ENCODE assay signal across 21 cellular contexts in the genomic region with DNA sequence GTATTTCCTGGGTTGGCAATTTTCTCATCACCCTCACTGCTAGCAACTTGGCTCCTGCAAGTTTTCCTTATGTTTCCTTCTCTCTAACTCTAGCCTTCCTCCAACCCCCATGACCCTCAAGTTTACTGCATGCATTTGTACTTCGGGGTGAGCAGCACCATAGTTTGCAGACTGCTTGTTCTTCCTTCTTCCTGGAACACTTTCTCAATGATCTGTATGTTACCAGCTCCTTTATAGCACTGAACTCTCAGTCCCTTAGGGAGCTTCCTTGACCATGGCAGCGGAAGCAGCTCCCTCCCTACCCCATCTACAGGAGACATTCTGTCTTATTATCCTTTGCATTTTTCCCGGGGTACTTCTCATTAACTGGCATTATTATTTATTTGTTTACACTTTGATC.
DNase-seq lines count a peak whose midpoint lies in the region; ATAC-seq and TF ChIP-seq lines count a peak whose summit lies in the region.
"Had no signal": no experiment of that assay in that cellular context is flagged by ENCODE, and none has a peak within 500 bp of the region (broad histone marks: within the 10 kb centered on the region; RNA-seq: fewer than 3 reads in every experiment).

No MANE protein-coding gene starts in this region.

- H3K27me3 Mint-ChIP-seq in GM23338 (ENCODE audit: insufficient read depth, low read depth, poor library complexity): no peaks in the 10 kb centered on the region
- H3K27me3 Mint-ChIP-seq: CD4-positive, CD25-positive, alpha-beta regulatory T cell had no signal

- 13% methylated on average over 3 of the region's 3 CpGs for WGBS in SK-N-SH (ENCODE audit: low lambda C conversion rate)

- TF ChIP-seq CTCF in GM23338 (conservative IDR thresholded peaks at IDR 0.05; ENCODE audit: low read depth in 2 of 2) (no peak), mucosa of descending colon (IDR thresholded peaks at IDR 0.05) (no peak), SK-N-SH (IDR thresholded peaks at IDR 0.05) (no peak)

- no peaks in the 10 kb centered on the region for H3K9me3 ChIP-seq in mucosa of descending colon
- no peaks in the 10 kb centered on the region for H3K9me3 ChIP-seq in SK-N-SH
- H3K9me3 ChIP-seq: A549; BE2C; BLaER1 treated with 17β-estradiol and CSF1 and Interleukin-3, amounts not matched to agents 10 nM and 100 nM; Caco-2 had no signal

- H3F3A ChIP-seq in GM23338 (replicated peaks; ENCODE audit: low read depth): no peaks in the 10 kb centered on the region
- no peaks in the 10 kb centered on the region for H3F3A ChIP-seq in SK-N-SH (replicated peaks; ENCODE audit: insufficient read depth)

- H3K36me3 ChIP-seq in GM23338 (ENCODE audit: insufficient read depth) (no peaks in the 10 kb centered on the region), mucosa of descending colon (ENCODE audit: low read depth) (no peaks in the 10 kb centered on the region), SK-N-SH (replicated peaks in 1 of 2; ENCODE audit: control insufficient read depth in 1 of 2, insufficient read depth in 2 of 2, low read length in 1 of 2) (no peaks in the 10 kb centered on the region)
- H3K36me3 ChIP-seq: BE2C; BLaER1 treated with 17β-estradiol and CSF1 and Interleukin-3, amounts not matched to agents 10 nM and 100 nM had no signal

- H3K4me2 ChIP-seq in GM23338: no peak overlapping the region
- no peak overlapping the region for H3K4me2 ChIP-seq in SK-N-SH
- H3K4me2 ChIP-seq: A549; BLaER1 treated with 17β-estradiol and CSF1 and Interleukin-3, amounts not matched to agents 10 nM and 100 nM had no signal

- no peaks in the 10 kb centered on the region for H3K27me3 ChIP-seq in GM23338 (ENCODE audit: insufficient read depth)
- H3K27me3 ChIP-seq in SK-N-SH (ENCODE audit: insufficient read depth): no peaks in the 10 kb centered on the region
- H3K27me3 ChIP-seq: BE2C; BLaER1 treated with 17β-estradiol and CSF1 and Interleukin-3, amounts not matched to agents 10 nM and 100 nM had no signal

- ATAC-seq in GM23338: no peak
- peak; percentile 68 for ATAC-seq in left colon
- ATAC-seq in mucosa of descending colon: peak; percentile 75
- ATAC-seq: A549; CD8-positive, alpha-beta T cell had no signal

- no peak overlapping the region for H2AFZ ChIP-seq in GM23338
- no peak overlapping the region for H2AFZ ChIP-seq in SK-N-SH (ENCODE audit: low read depth)

- H3K4me3 ChIP-seq in GM23338 (no peak overlapping the region), mucosa of descending colon (no peak overlapping the region), SK-N-SH (ENCODE audit: low read depth in 2 of 2, low read length in 1 of 2) (no peak overlapping the region)
- H3K4me3 ChIP-seq: A549; BLaER1 treated with 17β-estradiol and CSF1 and Interleukin-3, amounts not matched to agents 10 nM and 100 nM had no signal

- H3K27ac Mint-ChIP-seq in GM23338: no peak overlapping the region
- H3K27ac Mint-ChIP-seq: CD4-positive, CD25-positive, alpha-beta regulatory T cell; CD8-positive, alpha-beta T cell had no signal

- peak; percentile 2 for DNase-seq in GM23338 (ENCODE audit: low spot score)
- DNase-seq in left colon: no peak
- no peak for DNase-seq in mucosa of descending colon
- peak; percentile 12 for DNase-seq in pons (ENCODE audit: low spot score)
- DNase-seq in OCI-M1 (lab: John Stamatoyannopoulos, UW): no peak
- DNase-seq in C1 segment of cervical spinal cord (lab: John Stamatoyannopoulos, UW): no peak
- no peak for DNase-seq in NCI-H2171 treated with DMSO at 0.1 percent for 48 hours (lab: John Stamatoyannopoulos, UW)
- no peak for DNase-seq in SK-N-SH
- DNase-seq: 8988T; ACHN; AML-193; BE2C; Caco-2; CD4-positive, CD25-positive, alpha-beta regulatory T cell; CD8-positive, alpha-beta T cell; DMS153; DND-41; H7; HCEC 1CT had no signal

- H3K4me1 ChIP-seq in GM23338 (ENCODE audit: insufficient read depth) (no peaks in the 10 kb centered on the region), mucosa of descending colon (ENCODE audit: low read depth) (peaks cover 12% of the 10 kb centered on the region), SK-N-SH (ENCODE audit: control insufficient read depth in 1 of 2, insufficient read depth in 2 of 2, low read depth in 1 of 2, low read length in 1 of 2) (no peaks in the 10 kb centered on the region)
- H3K4me1 ChIP-seq: A549; BE2C; BLaER1 treated with 17β-estradiol and CSF1 and Interleukin-3, amounts not matched to agents 10 nM and 100 nM; Caco-2 had no signal

- no peak overlapping the region for H3K27ac ChIP-seq in GM23338 (ENCODE audit: low read depth)
- no peak overlapping the region for H3K27ac ChIP-seq in SK-N-SH (ENCODE audit: low read depth in 2 of 2, low read length in 1 of 2)
- H3K27ac ChIP-seq: A549; BLaER1 treated with 17β-estradiol and CSF1 and Interleukin-3, amounts not matched to agents 10 nM and 100 nM had no signal

- POLR2A ChIA-PET in SK-N-SH (lab: Yijun Ruan, JAX): no interaction called here

- CTCF ChIA-PET in SK-N-SH (lab: Yijun Ruan, JAX): no interaction called here

- H3K9me2 ChIP-seq in GM23338 (ENCODE audit: insufficient read depth): peaks cover 13% of the 10 kb centered on the region; the same call in 1 of the 2 replicates
- H3K9me2 ChIP-seq in SK-N-SH: no peaks in the 10 kb centered on the region

- H3K4me1 Mint-ChIP-seq in GM23338: peaks cover 17% of the 10 kb centered on the region; the same call in 2 of the 3 replicates
- H3K4me1 Mint-ChIP-seq: CD4-positive, CD25-positive, alpha-beta regulatory T cell had no signal

- H3K79me2 ChIP-seq in GM23338 (replicated peaks; ENCODE audit: insufficient read depth) (no peaks in the 10 kb centered on the region), SK-N-SH (ENCODE audit: insufficient read depth) (no peaks in the 10 kb centered on the region)

- no peak overlapping the region for H3K9ac ChIP-seq in SK-N-SH
- H3K9ac ChIP-seq: BLaER1 treated with 17β-estradiol and CSF1 and Interleukin-3, amounts not matched to agents 10 nM and 100 nM had no signal

- TF ChIP-seq RAD21 in SK-N-SH (IDR thresholded peaks at IDR 0.05; ENCODE audit: low read length): no peak

- H4K20me1 ChIP-seq in GM23338 (replicated peaks; ENCODE audit: insufficient read depth) (no peaks in the 10 kb centered on the region), SK-N-SH (ENCODE audit: insufficient read depth) (no peaks in the 10 kb centered on the region)
- H4K20me1 ChIP-seq: BLaER1 treated with 17β-estradiol and CSF1 and Interleukin-3, amounts not matched to agents 10 nM and 100 nM had no signal

- no peaks in the 10 kb centered on the region; the same call in 2 of the 3 replicates for H3K9me3 Mint-ChIP-seq in GM23338

- no peak for TF ChIP-seq EP300 in SK-N-SH (IDR thresholded peaks at IDR 0.05; ENCODE audit: borderline replicate concordance in 1 of 2, low read depth in 1 of 2, low read length in 1 of 2)

- no peak overlapping the region for H3K4me3 Mint-ChIP-seq in GM23338
- H3K4me3 Mint-ChIP-seq: CD4-positive, CD25-positive, alpha-beta regulatory T cell; CD8-positive, alpha-beta T cell had no signal

- H3K36me3 Mint-ChIP-seq in GM23338 (ENCODE audit: low read depth): no peaks in the 10 kb centered on the region
- H3K36me3 Mint-ChIP-seq: CD4-positive, CD25-positive, alpha-beta regulatory T cell; CD8-positive, alpha-beta T cell had no signal

- intact Hi-C loops in left colon (cut with DNase I, micrococcal nuclease) (no loop called here), mucosa of descending colon (cut with DNase I, micrococcal nuclease) (no loop called here)

TF ChIP-seq in GM23338, 12 proteins besides CTCF, POLR2A, EP300 and RAD21 (continues in another document):
- TF ChIP-seq JUNB (IDR thresholded peaks at IDR 0.05; ENCODE audit: unreplicated experiment): no peak
- no peak for TF ChIP-seq CREB1 (CRISPR knock-in tag; IDR thresholded peaks at IDR 0.05; ENCODE audit: low read depth)
- TF ChIP-seq EZH2 (IDR thresholded peaks at IDR 0.05; ENCODE audit: low read depth, unreplicated experiment): no peak
- no peak for TF ChIP-seq NANOG (IDR thresholded peaks at IDR 0.05; ENCODE audit: borderline replicate concordance)

TF ChIP-seq in SK-N-SH, 30 proteins besides CTCF, POLR2A, EP300 and RAD21 (continues in another document):
- TF ChIP-seq EZH2phosphoT487 (IDR thresholded peaks at IDR 0.05; ENCODE audit: borderline replicate concordance, low read depth) (no peak), TEAD4 (IDR thresholded peaks at IDR 0.05; ENCODE audit: borderline replicate concordance, insufficient read depth) (no peak), FOXM1 (IDR thresholded peaks at IDR 0.05; ENCODE audit: low read depth) (no peak), SMC3 (IDR thresholded peaks at IDR 0.05; ENCODE audit: low read depth, low read length) (no peak), MEF2A (IDR thresholded peaks at IDR 0.05; ENCODE audit: borderline replicate concordance, low read depth) (no peak), MAX (IDR thresholded peaks at IDR 0.05; ENCODE audit: low read depth) (no peak), NRF1 (IDR thresholded peaks at IDR 0.05; ENCODE audit: low read depth, low read length) (no peak), FOSL2 (IDR thresholded peaks at IDR 0.05; ENCODE audit: borderline replicate concordance, low read depth) (no peak)
- TF ChIP-seq, protein P1, sequence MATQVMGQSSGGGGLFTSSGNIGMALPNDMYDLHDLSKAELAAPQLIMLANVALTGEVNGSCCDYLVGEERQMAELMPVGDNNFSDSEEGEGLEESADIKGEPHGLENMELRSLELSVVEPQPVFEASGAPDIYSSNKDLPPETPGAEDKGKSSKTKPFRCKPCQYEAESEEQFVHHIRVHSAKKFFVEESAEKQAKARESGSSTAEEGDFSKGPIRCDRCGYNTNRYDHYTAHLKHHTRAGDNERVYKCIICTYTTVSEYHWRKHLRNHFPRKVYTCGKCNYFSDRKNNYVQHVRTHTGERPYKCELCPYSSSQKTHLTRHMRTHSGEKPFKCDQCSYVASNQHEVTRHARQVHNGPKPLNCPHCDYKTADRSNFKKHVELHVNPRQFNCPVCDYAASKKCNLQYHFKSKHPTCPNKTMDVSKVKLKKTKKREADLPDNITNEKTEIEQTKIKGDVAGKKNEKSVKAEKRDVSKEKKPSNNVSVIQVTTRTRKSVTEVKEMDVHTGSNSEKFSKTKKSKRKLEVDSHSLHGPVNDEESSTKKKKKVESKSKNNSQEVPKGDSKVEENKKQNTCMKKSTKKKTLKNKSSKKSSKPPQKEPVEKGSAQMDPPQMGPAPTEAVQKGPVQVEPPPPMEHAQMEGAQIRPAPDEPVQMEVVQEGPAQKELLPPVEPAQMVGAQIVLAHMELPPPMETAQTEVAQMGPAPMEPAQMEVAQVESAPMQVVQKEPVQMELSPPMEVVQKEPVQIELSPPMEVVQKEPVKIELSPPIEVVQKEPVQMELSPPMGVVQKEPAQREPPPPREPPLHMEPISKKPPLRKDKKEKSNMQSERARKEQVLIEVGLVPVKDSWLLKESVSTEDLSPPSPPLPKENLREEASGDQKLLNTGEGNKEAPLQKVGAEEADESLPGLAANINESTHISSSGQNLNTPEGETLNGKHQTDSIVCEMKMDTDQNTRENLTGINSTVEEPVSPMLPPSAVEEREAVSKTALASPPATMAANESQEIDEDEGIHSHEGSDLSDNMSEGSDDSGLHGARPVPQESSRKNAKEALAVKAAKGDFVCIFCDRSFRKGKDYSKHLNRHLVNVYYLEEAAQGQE (IDR thresholded peaks at IDR 0.05; ENCODE audit: low read depth, low read length): no peak

Comparison
In these comparisons a context has a peak if more than half of its experiments do, and no peak if none do; other contexts are left out.
1. DNase-seq: peak in GM23338 (single experiment) and pons (single experiment); none in left colon (0 of 2), mucosa of descending colon (0 of 3), OCI-M1 (single experiment), C1 segment of cervical spinal cord (0 of 14), NCI-H2171 treated with DMSO at 0.1 percent for 48 hours (single experiment) and SK-N-SH (single experiment).